In the genomic region with DNA sequence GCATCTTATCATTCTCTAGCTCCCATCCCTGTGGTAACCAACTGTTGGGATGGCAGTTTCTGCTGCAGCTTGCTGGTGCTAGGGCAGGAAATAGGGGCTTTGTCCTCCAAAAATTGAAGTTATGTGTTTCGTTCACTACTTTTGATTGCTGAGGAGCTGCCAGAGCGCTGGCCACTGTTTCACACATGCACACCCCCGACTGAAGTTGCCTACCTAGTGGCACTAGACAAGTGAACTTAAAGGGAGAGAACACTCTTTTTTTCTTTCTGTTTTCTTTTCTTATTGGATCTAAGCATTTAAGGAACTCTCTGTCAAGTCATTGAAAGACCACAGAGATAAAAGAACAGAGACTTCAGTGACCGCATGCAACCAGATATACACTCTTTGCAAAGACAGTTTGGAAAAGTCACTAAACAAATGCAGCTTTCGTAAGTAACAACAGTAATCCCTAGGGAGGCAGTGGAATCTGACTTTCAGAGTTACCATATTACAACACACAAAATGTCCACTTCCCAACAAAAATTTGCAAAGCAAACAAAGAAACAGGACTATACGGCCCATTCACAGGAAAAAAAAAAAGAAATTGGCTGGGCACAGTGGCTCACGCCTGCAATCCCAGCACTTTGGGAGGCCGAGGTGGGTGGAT, we compare ENCODE assay signal across 1 cellular context.
TF ChIP-seq lines count a peak whose summit lies in the region.

No MANE protein-coding gene starts in this region.

TF ChIP-seq in GM12878, 131 proteins besides CTCF, POLR2A, EP300 and RAD21:
- TF ChIP-seq CBX3 (IDR thresholded peaks at IDR 0.05; ENCODE audit: borderline replicate concordance, low read depth) (no peak), FOXM1 (IDR thresholded peaks at IDR 0.05; ENCODE audit: low read depth, low read length) (no peak), ZNF217 (IDR thresholded peaks at IDR 0.05) (no peak), NFYA (IDR thresholded peaks at IDR 0.05; ENCODE audit: borderline replicate concordance, low read depth, low read length) (no peak), SIN3A (IDR thresholded peaks at IDR 0.05; ENCODE audit: low read depth, low read length) (no peak), ETV6 (conservative IDR thresholded peaks at IDR 0.05 in 1 of 2, IDR thresholded peaks at IDR 0.05 in 1 of 2; ENCODE audit: borderline replicate concordance in 1 of 2, low read depth in 1 of 2) (no peak), LARP7 (IDR thresholded peaks at IDR 0.05) (no peak), NRF1 (conservative IDR thresholded peaks at IDR 0.05; ENCODE audit: low read depth, low read length) (no peak), MYB (IDR thresholded peaks at IDR 0.05; ENCODE audit: borderline replicate concordance, low read depth, low read length) (no peak), BHLHE40 (IDR thresholded peaks at IDR 0.05; ENCODE audit: borderline replicate concordance in 1 of 2, low read depth in 2 of 2, low read length in 1 of 2) (no peak), MEF2B (IDR thresholded peaks at IDR 0.05; ENCODE audit: partially characterized antibody, poor library complexity, severe bottlenecking) (no peak), ZNF207 (IDR thresholded peaks at IDR 0.05; ENCODE audit: borderline replicate concordance) (no peak)
- TF ChIP-seq, protein P1, sequence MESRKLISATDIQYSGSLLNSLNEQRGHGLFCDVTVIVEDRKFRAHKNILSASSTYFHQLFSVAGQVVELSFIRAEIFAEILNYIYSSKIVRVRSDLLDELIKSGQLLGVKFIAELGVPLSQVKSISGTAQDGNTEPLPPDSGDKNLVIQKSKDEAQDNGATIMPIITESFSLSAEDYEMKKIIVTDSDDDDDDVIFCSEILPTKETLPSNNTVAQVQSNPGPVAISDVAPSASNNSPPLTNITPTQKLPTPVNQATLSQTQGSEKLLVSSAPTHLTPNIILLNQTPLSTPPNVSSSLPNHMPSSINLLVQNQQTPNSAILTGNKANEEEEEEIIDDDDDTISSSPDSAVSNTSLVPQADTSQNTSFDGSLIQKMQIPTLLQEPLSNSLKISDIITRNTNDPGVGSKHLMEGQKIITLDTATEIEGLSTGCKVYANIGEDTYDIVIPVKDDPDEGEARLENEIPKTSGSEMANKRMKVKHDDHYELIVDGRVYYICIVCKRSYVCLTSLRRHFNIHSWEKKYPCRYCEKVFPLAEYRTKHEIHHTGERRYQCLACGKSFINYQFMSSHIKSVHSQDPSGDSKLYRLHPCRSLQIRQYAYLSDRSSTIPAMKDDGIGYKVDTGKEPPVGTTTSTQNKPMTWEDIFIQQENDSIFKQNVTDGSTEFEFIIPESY (IDR thresholded peaks at IDR 0.05): no peak
- TF ChIP-seq, protein P2, sequence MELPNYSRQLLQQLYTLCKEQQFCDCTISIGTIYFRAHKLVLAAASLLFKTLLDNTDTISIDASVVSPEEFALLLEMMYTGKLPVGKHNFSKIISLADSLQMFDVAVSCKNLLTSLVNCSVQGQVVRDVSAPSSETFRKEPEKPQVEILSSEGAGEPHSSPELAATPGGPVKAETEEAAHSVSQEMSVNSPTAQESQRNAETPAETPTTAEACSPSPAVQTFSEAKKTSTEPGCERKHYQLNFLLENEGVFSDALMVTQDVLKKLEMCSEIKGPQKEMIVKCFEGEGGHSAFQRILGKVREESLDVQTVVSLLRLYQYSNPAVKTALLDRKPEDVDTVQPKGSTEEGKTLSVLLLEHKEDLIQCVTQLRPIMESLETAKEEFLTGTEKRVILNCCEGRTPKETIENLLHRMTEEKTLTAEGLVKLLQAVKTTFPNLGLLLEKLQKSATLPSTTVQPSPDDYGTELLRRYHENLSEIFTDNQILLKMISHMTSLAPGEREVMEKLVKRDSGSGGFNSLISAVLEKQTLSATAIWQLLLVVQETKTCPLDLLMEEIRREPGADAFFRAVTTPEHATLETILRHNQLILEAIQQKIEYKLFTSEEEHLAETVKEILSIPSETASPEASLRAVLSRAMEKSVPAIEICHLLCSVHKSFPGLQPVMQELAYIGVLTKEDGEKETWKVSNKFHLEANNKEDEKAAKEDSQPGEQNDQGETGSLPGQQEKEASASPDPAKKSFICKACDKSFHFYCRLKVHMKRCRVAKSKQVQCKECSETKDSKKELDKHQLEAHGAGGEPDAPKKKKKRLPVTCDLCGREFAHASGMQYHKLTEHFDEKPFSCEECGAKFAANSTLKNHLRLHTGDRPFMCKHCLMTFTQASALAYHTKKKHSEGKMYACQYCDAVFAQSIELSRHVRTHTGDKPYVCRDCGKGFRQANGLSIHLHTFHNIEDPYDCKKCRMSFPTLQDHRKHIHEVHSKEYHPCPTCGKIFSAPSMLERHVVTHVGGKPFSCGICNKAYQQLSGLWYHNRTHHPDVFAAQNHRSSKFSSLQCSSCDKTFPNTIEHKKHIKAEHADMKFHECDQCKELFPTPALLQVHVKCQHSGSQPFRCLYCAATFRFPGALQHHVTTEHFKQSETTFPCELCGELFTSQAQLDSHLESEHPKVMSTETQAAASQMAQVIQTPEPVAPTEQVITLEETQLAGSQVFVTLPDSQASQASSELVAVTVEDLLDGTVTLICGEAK (IDR thresholded peaks at IDR 0.05; ENCODE audit: borderline replicate concordance): no peak
TF ChIP-seq in GM12878: peak in this region for 0.
